Comparison of ENCODE assay signal across 8 cellular contexts in the genomic region with DNA sequence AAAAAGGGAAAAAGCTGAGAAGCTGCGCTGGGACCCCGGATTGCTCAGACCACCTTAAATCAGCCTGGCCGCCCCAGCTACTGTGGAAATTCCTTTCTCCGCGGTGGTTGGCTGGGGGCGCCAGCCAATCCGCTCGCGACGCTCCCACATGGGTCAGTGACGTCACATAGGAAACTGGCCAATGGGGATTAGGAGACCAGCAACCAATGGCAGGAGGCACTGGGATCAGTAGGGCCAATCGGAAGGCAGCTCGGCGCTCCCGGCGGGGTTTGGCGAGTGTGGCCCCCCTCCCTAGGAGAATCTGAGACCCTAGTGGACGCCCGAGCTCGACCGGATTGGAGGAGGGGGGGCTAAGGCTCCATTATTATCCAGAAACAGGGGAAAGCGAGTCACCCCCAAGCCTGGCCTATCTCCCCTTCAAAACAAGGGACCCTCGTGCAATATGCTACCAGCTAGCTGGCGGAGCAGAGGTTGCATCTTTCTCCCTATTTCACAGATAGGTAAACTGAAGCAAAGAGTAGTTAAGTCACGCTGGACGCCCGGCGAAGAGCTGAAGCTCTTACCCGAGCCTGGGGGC. TPM values are rescaled to one million over a fixed set of nuclear protein-coding genes. Genes with fewer than 3 reads are reported as not detected.
DNase-seq lines count a peak whose midpoint lies in the region; ATAC-seq and TF ChIP-seq lines count a peak whose summit lies in the region.

No MANE protein-coding gene starts in this region.

- no peaks in the 10 kb centered on the region for H3K27me3 ChIP-seq in PC-3 (ENCODE audit: low read length)

- TF ChIP-seq CTCF in PC-3 (conservative IDR thresholded peaks at IDR 0.05; ENCODE audit: low read depth, low read length), result no peak

- peak overlapping the region; percentile 86 for H3K4me3 Mint-ChIP-seq in activated T-cell treated with anti-CD3 and anti-CD28 coated beads, Interleukin-2, amount 50 U/mL, for 24 hours

- H3K4me1 Mint-ChIP-seq in activated T-cell treated with anti-CD3 and anti-CD28 coated beads, Interleukin-2, amount 50 U/mL, for 24 hours (ENCODE audit: low read depth), result peaks cover 31% of the 10 kb centered on the region

- POLR2A ChIA-PET in PC-3 (lab: Charles Lee; ENCODE audit: unreplicated experiment), result interaction anchor here (0.5 to 1.2 kb wide), 8 partner anchors 16 to 135 kb away, joined by 3 to 8 read pairs (median 5); partner anchors contain the start of gene ZNF57

- H3K9me2 ChIP-seq in PC-3 (replicated peaks; ENCODE audit: low read length), result no peaks in the 10 kb centered on the region

- intact Hi-C loops in PC-3 (cut with micrococcal nuclease), result no loop called here

- H3K9me3 Mint-ChIP-seq in activated T-cell treated with anti-CD3 and anti-CD28 coated beads, Interleukin-2, amount 50 U/mL, for 24 hours, result no peaks in the 10 kb centered on the region

- no peaks in the 10 kb centered on the region for H3K9me3 ChIP-seq in PC-3 (ENCODE audit: low read length)

- no TSS peak for BruUV-seq in PC-3 (replicated peaks; lab: Mats Ljungman, UMichigan)

- TF ChIP-seq POLR2A in erythroblast (IDR thresholded peaks at IDR 0.05; ENCODE audit: low read length), result peak; percentile 72

- CTCF ChIA-PET in PC-3 (lab: Charles Lee), result interaction anchor here (0.6 to 0.8 kb wide), 2 partner anchors 20 to 83 kb away, joined by 3 read pairs; no protein-coding TSS in a partner anchor

- H3K27ac Mint-ChIP-seq in activated T-cell treated with anti-CD3 and anti-CD28 coated beads, Interleukin-2, amount 50 U/mL, for 24 hours, result peak overlapping the region; percentile 98

- peak overlapping the region; percentile 82 for H3K4me3 ChIP-seq in Jurkat, Clone E6-1 (ENCODE audit: low read length)
- H3K4me3 ChIP-seq in PC-3 (ENCODE audit: low read length), result peak overlapping the region; percentile 85

- H3K27ac ChIP-seq in PC-3 (ENCODE audit: low read length), result peak overlapping the region; percentile 62

- DNase-seq in DMS114 treated with DMSO at 0.1 percent for 48 hours (lab: John Stamatoyannopoulos, UW; ENCODE audit: unreplicated experiment), result peak; percentile 89
- peak; percentile 99 for DNase-seq in Jurkat, Clone E6-1 (ENCODE audit: low read depth, low spot score)
- peak; percentile 97 for DNase-seq in PC-3
- peak; percentile 91 for DNase-seq in activated T-cell treated with anti-CD3 and anti-CD28 coated beads, Interleukin-2, amount 50 U/mL, for 24 hours
- DNase-seq in erythroblast (lab: John Stamatoyannopoulos, UW), result peak; percentile 99
- DNase-seq in mucosa of gallbladder (ENCODE audit: low spot score), result peak; percentile 99
- peak; percentile 85 for DNase-seq in stimulated activated CD8-positive, alpha-beta memory T cell treated with anti-CD3 and anti-CD28 coated beads, Interleukin-4, amount 100 ng/mL, for 24 hours (ENCODE audit: low read depth)

- no peaks in the 10 kb centered on the region for H3K36me3 ChIP-seq in PC-3 (ENCODE audit: low read depth, low read length)

- H3K4me1 ChIP-seq in PC-3 (ENCODE audit: insufficient read depth, low read length), result peaks cover 13% of the 10 kb centered on the region

- peak overlapping the region; percentile 100 for H3K4me2 ChIP-seq in PC-3 (ENCODE audit: low read length)

- H2AFZ ChIP-seq in PC-3 (ENCODE audit: low read length), result peak overlapping the region; percentile 98

- H3K36me3 Mint-ChIP-seq in activated T-cell treated with anti-CD3 and anti-CD28 coated beads, Interleukin-2, amount 50 U/mL, for 24 hours (ENCODE audit: low read depth), result peaks cover 2% of the 10 kb centered on the region

- peak; percentile 77 for ATAC-seq in GM21619 (IDR thresholded peaks at IDR 0.05; ENCODE audit: unreplicated experiment)
- peak; percentile 90 for ATAC-seq in PC-3

- no peaks in the 10 kb centered on the region for H3K27me3 Mint-ChIP-seq in activated T-cell treated with anti-CD3 and anti-CD28 coated beads, Interleukin-2, amount 50 U/mL, for 24 hours

- H3K9ac ChIP-seq in PC-3 (ENCODE audit: low read length), result peak overlapping the region; percentile 92

- no peaks in the 10 kb centered on the region for H4K20me1 ChIP-seq in PC-3 (ENCODE audit: low read length)

- H3K79me2 ChIP-seq in PC-3 (ENCODE audit: low read length), result no peaks in the 10 kb centered on the region

- no peaks in the 10 kb centered on the region for H3F3A ChIP-seq in PC-3 (ENCODE audit: low read length, unreplicated experiment)

RNA-seq across cellular contexts. Expression of gene TLE2, which starts 6.5 kb away (rescaled TPM):
- polyA plus RNA-seq in Jurkat, Clone E6-1 (2012; ENCODE audit: insufficient read depth, insufficient read length), result 65.0 TPM
- total RNA-seq in PC-3 (2014; rRNA removed) (7.7 and 10.0 TPM in 2 replicates), mucosa of gallbladder (64.6 TPM)

RNA-seq across cellular contexts. Expression of gene TLE5, which starts 26.7 kb away (rescaled TPM):
- polyA plus RNA-seq in Jurkat, Clone E6-1 (2012; ENCODE audit: insufficient read depth, insufficient read length), result 1,043 TPM
- total RNA-seq in PC-3 (2014; rRNA removed) (351 and 407 TPM in 2 replicates), mucosa of gallbladder (629 TPM)

RNA-seq across cellular contexts. Expression of gene TLE6, which starts 58.3 kb away (rescaled TPM):
- 9.1 TPM for polyA plus RNA-seq in Jurkat, Clone E6-1 (2012; ENCODE audit: insufficient read depth, insufficient read length)
- 1.9 and 4.1 TPM in 2 replicates for total RNA-seq in PC-3 (2014; rRNA removed)
- 0.63 TPM for total RNA-seq in mucosa of gallbladder

RNA-seq across cellular contexts. Expression of gene GNA11, which starts 58.5 kb away (rescaled TPM):
- 1.2 TPM for polyA plus RNA-seq in Jurkat, Clone E6-1 (2012; ENCODE audit: insufficient read depth, insufficient read length)
- 59.6 and 89.4 TPM in 2 replicates for total RNA-seq in PC-3 (2014; rRNA removed)
- total RNA-seq in mucosa of gallbladder, result 93.2 TPM

Comparison
In these comparisons a context has a peak if more than half of its experiments do, and no peak if none do; other contexts are left out.
1. Peak in every context shown above with its lines: DNase-seq, ATAC-seq, H3K4me3 ChIP-seq and H3K27ac ChIP-seq.